1 cellular context compared by ENCODE assay signal in genomic region chr19:49487277-49488045, GRCh38.
TF ChIP-seq lines count a peak whose summit lies in the region.

TSS of gene RPL13A (plus strand) at chr19:49487608. CDS start at chr19:49487630, 22 bp downstream.

TF ChIP-seq in H1, 55 proteins besides CTCF, POLR2A, EP300 and RAD21 (continued from another document):
- TF ChIP-seq ATF3 (IDR thresholded peaks at IDR 0.05; ENCODE audit: insufficient read depth, low read depth, low read length) (peak; percentile 84; the same call in 1 of the 2 replicates), MAFK (IDR thresholded peaks at IDR 0.05; ENCODE audit: low read depth, low read length) (no peak), BCL11A (IDR thresholded peaks at IDR 0.05; ENCODE audit: low read depth in 2 of 2, low read length in 2 of 2) (no peak), TBP (IDR thresholded peaks at IDR 0.05; ENCODE audit: low read depth, low read length) (peak; percentile 98), FOSL1 (IDR thresholded peaks at IDR 0.05; ENCODE audit: insufficient read depth, low read depth, low read length) (no peak), ASH2L (IDR thresholded peaks at IDR 0.05; ENCODE audit: low read length) (peak; percentile 35), SIX5 (IDR thresholded peaks at IDR 0.05; ENCODE audit: low read depth, low read length) (peak; percentile 35; the same call in 1 of the 2 replicates), MAX (IDR thresholded peaks at IDR 0.05) (0 out of 2 replicates have a peak, but pooled peaks have one; percentile 76), CTBP2 (IDR thresholded peaks at IDR 0.05; ENCODE audit: borderline replicate concordance, insufficient read depth, insufficient read length, low read length) (no peak), SIRT6 (IDR thresholded peaks at IDR 0.05; ENCODE audit: low read length) (no peak), HDAC6 (IDR thresholded peaks at IDR 0.05; ENCODE audit: low read depth, low read length) (no peak), CREB1 (IDR thresholded peaks at IDR 0.05) (peak; percentile 95), POU5F1 (IDR thresholded peaks at IDR 0.05; ENCODE audit: low read depth, low read length) (no peak), TAF1 (IDR thresholded peaks at IDR 0.05; ENCODE audit: low read depth, low read length) (peak; percentile 100), ATF2 (IDR thresholded peaks at IDR 0.05; ENCODE audit: low read length) (peak; percentile 93), SUZ12 (IDR thresholded peaks at IDR 0.05; ENCODE audit: low read length) (no peak), CBX8 (IDR thresholded peaks at IDR 0.05; ENCODE audit: borderline replicate concordance, low read depth, low read length) (no peak), BACH1 (IDR thresholded peaks at IDR 0.05; ENCODE audit: low read length) (no peak), CBX5 (IDR thresholded peaks at IDR 0.05; ENCODE audit: low read depth, low read length) (no peak), RXRA (IDR thresholded peaks at IDR 0.05; ENCODE audit: insufficient read depth, low read depth, low read length) (no peak), HDAC2 (IDR thresholded peaks at IDR 0.05; ENCODE audit: borderline replicate concordance in 1 of 2, low read depth in 2 of 2, low read length in 2 of 2) (no peak), EGR1 (IDR thresholded peaks at IDR 0.05; ENCODE audit: borderline replicate concordance, low read depth, low read length) (no peak; the same call in 1 of the 2 replicates), NANOG (IDR thresholded peaks at IDR 0.05; ENCODE audit: insufficient read depth, low read depth, low read length, poor library complexity, severe bottlenecking) (no peak), ZNF274 (IDR thresholded peaks at IDR 0.05; ENCODE audit: borderline replicate concordance, extremely low read depth, low read length) (no peak), PHF8 (conservative IDR thresholded peaks at IDR 0.05; ENCODE audit: low read depth, low read length) (peak; percentile 98), JUN (IDR thresholded peaks at IDR 0.05; ENCODE audit: low read depth, low read length) (no peak), USF2 (IDR thresholded peaks at IDR 0.05; ENCODE audit: low read length) (peak; percentile 97), GABPA (IDR thresholded peaks at IDR 0.05; ENCODE audit: borderline replicate concordance, insufficient read depth, low read length) (no peak), TAF7 (optimal IDR thresholded peaks at IDR 0.05; ENCODE audit: borderline replicate concordance, low read depth, low read length) (peak; percentile 100), RFX5 (IDR thresholded peaks at IDR 0.05; ENCODE audit: borderline replicate concordance, low read depth, low read length) (peak; percentile 18; the same call in 1 of the 2 replicates), GTF2F1 (IDR thresholded peaks at IDR 0.05; ENCODE audit: borderline replicate concordance, low read depth, low read length) (peak; percentile 97), E2F6 (IDR thresholded peaks at IDR 0.05) (peak; percentile 8; the same call in 1 of the 2 replicates), CHD7 (IDR thresholded peaks at IDR 0.05; ENCODE audit: insufficient replicate concordance, low read length) (no peak)
